ENCODE assay signal across 27 cellular contexts in the genomic region with DNA sequence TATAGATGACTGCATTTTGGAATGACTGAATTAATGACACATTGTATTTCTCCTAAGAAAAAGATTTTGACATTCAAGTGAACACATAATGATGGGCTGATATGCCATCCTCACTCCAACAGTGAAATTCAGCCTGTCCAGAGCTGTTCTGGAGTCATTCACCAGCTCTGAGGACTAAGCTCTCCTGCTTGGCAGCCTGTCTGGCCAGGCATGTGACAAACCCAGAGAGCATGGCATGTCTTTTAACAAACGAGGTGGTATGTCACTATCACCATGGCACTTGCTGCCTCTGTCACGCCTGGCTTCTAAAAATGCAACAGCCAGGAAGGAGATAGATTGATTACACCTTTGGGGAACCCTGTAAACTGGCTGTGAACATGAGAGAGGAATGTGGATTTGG. TPM values are rescaled to one million over a fixed set of nuclear protein-coding genes. Genes with fewer than 3 reads are reported as not detected.
DNase-seq lines count a peak whose midpoint lies in the region; ATAC-seq and TF ChIP-seq lines count a peak whose summit lies in the region.
"Had no signal": no experiment of that assay in that cellular context is flagged by ENCODE, and none has a peak within 500 bp of the region (broad histone marks: within the 10 kb centered on the region; RNA-seq: fewer than 3 reads in every experiment).

No MANE protein-coding gene starts in this region.

- H3K79me1 ChIP-seq in mesendoderm (ENCODE audit: low read length), result peaks cover 2% of the 10 kb centered on the region

- H2BK120ac ChIP-seq in mesendoderm (ENCODE audit: low read depth, low read length), result no peak overlapping the region

- no peak overlapping the region for H4K5ac ChIP-seq in mesendoderm (ENCODE audit: low read length)

- peaks cover 4% of the 10 kb centered on the region for H3K4me1 ChIP-seq in ectodermal cell (ENCODE audit: control insufficient read depth, insufficient read depth, low read length)
- peaks cover 3% of the 10 kb centered on the region for H3K4me1 ChIP-seq in mesendoderm (ENCODE audit: control insufficient read depth, low read depth, low read length)
- no peaks in the 10 kb centered on the region for H3K4me1 ChIP-seq in CD8-positive, alpha-beta T cell (ENCODE audit: insufficient read depth, low read length)
- H3K4me1 ChIP-seq: vagina had no signal

- peak overlapping the region; percentile 6 for H3K4me3 Mint-ChIP-seq in HFFc6
- H3K4me3 Mint-ChIP-seq in CD8-positive, alpha-beta T cell, result no peak overlapping the region
- H3K4me3 Mint-ChIP-seq: activated CD4-positive, alpha-beta memory T cell treated with anti-CD3 and anti-CD28 coated beads, Interleukin-2, amount 10 ng/mL, durations not matched to agents 7 days and 5 days; activated naive CD8-positive, alpha-beta T cell treated with anti-CD3 and anti-CD28 coated beads, Interleukin-2, amount 50 U/mL, for 24 hours; IgD-negative memory B cell had no signal

- no peak overlapping the region for H3K27ac ChIP-seq in ectodermal cell (ENCODE audit: insufficient read depth, low read depth, low read length, poor library complexity, severe bottlenecking)
- H3K27ac ChIP-seq in mesendoderm (ENCODE audit: low read depth, low read length), result no peak overlapping the region
- H3K27ac ChIP-seq in CD8-positive, alpha-beta T cell (ENCODE audit: low read depth, low read length), result no peak overlapping the region
- H3K27ac ChIP-seq: brain microvascular endothelial cell, vagina had no signal

- H2BK5ac ChIP-seq in mesendoderm (ENCODE audit: low read length), result no peak overlapping the region

- H3K56ac ChIP-seq in mesendoderm (ENCODE audit: low read length), result no peak overlapping the region

- no peak for TF ChIP-seq CTCF in HFFc6 (IDR thresholded peaks at IDR 0.05)
- TF ChIP-seq CTCF in CD8-positive, alpha-beta T cell (IDR thresholded peaks at IDR 0.05), result no peak

- 87 to 91% methylated on average over 2 of the region's 2 CpGs for WGBS in ectodermal cell, 2 experiments
- no CpG with 5 or more reads among the region's 2 CpGs for WGBS in mesendoderm (ENCODE audit: extremely low coverage, insufficient coverage, low lambda C conversion rate)

- peaks cover 3% of the 10 kb centered on the region for H3K79me2 ChIP-seq in mesendoderm (ENCODE audit: control insufficient read depth, insufficient read depth, low read length)

- H3K4me3 ChIP-seq in ectodermal cell (ENCODE audit: insufficient read depth, low read depth, low read length), result peak overlapping the region; percentile 6
- H3K4me3 ChIP-seq in mesendoderm (ENCODE audit: low read length), result no peak overlapping the region
- peak overlapping the region; percentile 49 for H3K4me3 ChIP-seq in skeletal muscle cell (ENCODE audit: low read depth, low read length)
- H3K4me3 ChIP-seq in CD8-positive, alpha-beta T cell (ENCODE audit: low read depth, low read length), result no peak overlapping the region
- H3K4me3 ChIP-seq: MG63 had no signal

- H3K27ac Mint-ChIP-seq in HFFc6, result no peak overlapping the region
- no peak overlapping the region for H3K27ac Mint-ChIP-seq in CD8-positive, alpha-beta T cell
- H3K27ac Mint-ChIP-seq: activated CD4-positive, alpha-beta memory T cell treated with anti-CD3 and anti-CD28 coated beads, Interleukin-2, amount 10 ng/mL, durations not matched to agents 7 days and 5 days; activated naive CD8-positive, alpha-beta T cell treated with anti-CD3 and anti-CD28 coated beads, Interleukin-2, amount 50 U/mL, for 24 hours; CD14-positive monocyte; IgD-negative memory B cell had no signal

- no peak overlapping the region for H3K4ac ChIP-seq in mesendoderm (ENCODE audit: low read depth, low read length)

- H3K27me3 ChIP-seq in ectodermal cell (ENCODE audit: control insufficient read depth, insufficient read depth, low read length, poor library complexity, severe bottlenecking), result peaks cover 27% of the 10 kb centered on the region
- H3K27me3 ChIP-seq in mesendoderm (ENCODE audit: insufficient read depth, low read length, poor library complexity), result no peaks in the 10 kb centered on the region
- peaks cover 3% of the 10 kb centered on the region for H3K27me3 ChIP-seq in CD8-positive, alpha-beta T cell (ENCODE audit: insufficient read depth, low read length)
- H3K27me3 ChIP-seq: MG63, vagina had no signal

- CTCF ChIA-PET in CD8-positive, alpha-beta T cell (lab: Charles Lee), result no interaction called here

- H3K36me3 Mint-ChIP-seq in HFFc6 (ENCODE audit: low read depth), result no peaks in the 10 kb centered on the region
- no peaks in the 10 kb centered on the region for H3K36me3 Mint-ChIP-seq in CD8-positive, alpha-beta T cell
- H3K36me3 Mint-ChIP-seq: CD14-positive monocyte, IgD-negative memory B cell had no signal

- H3K23ac ChIP-seq in mesendoderm (ENCODE audit: low read length), result no peak overlapping the region

- no peaks in the 10 kb centered on the region for H3K9me3 ChIP-seq in ectodermal cell (ENCODE audit: control insufficient read depth, low read length)
- H3K9me3 ChIP-seq in CD8-positive, alpha-beta T cell (ENCODE audit: low read length), result no peaks in the 10 kb centered on the region
- H3K9me3 ChIP-seq: MG63, vagina had no signal

- H3K9ac ChIP-seq in mesendoderm (ENCODE audit: low read length), result no peak overlapping the region

- H3K36me3 ChIP-seq in ectodermal cell (ENCODE audit: control insufficient read depth, insufficient read depth, low read length) (no peaks in the 10 kb centered on the region), mesendoderm (ENCODE audit: control insufficient read depth, insufficient read depth, low read length) (peaks cover 2% of the 10 kb centered on the region)
- no peaks in the 10 kb centered on the region for H3K36me3 ChIP-seq in CD8-positive, alpha-beta T cell (ENCODE audit: insufficient read depth, low read length)
- H3K36me3 ChIP-seq: brain microvascular endothelial cell, MG63, vagina had no signal

- no peak overlapping the region for H2BK15ac ChIP-seq in mesendoderm (replicated peaks; ENCODE audit: low read depth)

- H3K27me3 Mint-ChIP-seq in HFFc6 (ENCODE audit: insufficient read depth), result peaks cover 2% of the 10 kb centered on the region; the same call in 1 of the 2 replicates
- H3K27me3 Mint-ChIP-seq in CD8-positive, alpha-beta T cell (ENCODE audit: low read depth), result peaks cover 52% of the 10 kb centered on the region

- no peak overlapping the region for H3K18ac ChIP-seq in mesendoderm (ENCODE audit: low read length)

- POLR2A ChIA-PET in CD8-positive, alpha-beta T cell (lab: Charles Lee), result no interaction called here

- no peak overlapping the region for H3K4me2 ChIP-seq in mesendoderm (ENCODE audit: low read length)

- no peak for DNase-seq in HFFc6
- peak; percentile 34 for DNase-seq in mesendoderm
- DNase-seq in skeletal muscle cell (ENCODE audit: low read depth), result no peak
- DNase-seq in CD8-positive, alpha-beta T cell, result no peak
- DNase-seq in Ammon's horn (ENCODE audit: low spot score), result no peak
- DNase-seq: activated CD4-positive, alpha-beta memory T cell treated with anti-CD3 and anti-CD28 coated beads, Interleukin-2, amount 10 ng/mL, durations not matched to agents 7 days and 5 days; activated gamma-delta T cell; activated naive CD8-positive, alpha-beta T cell treated with anti-CD3 and anti-CD28 coated beads, Interleukin-2, amount 50 U/mL, for 24 hours; brain microvascular endothelial cell; MG63; NCI-H1436 treated with DMSO at 0.1 percent for 48 hours; NCI-H510A treated with DMSO at 0.1 percent for 48 hours; T-helper 9 cell had no signal

- no peak overlapping the region for H4K8ac ChIP-seq in mesendoderm (ENCODE audit: low read depth, low read length)

- H2AK5ac ChIP-seq in mesendoderm (ENCODE audit: low read length), result no peak overlapping the region

- H3K9me3 Mint-ChIP-seq in HFFc6, result no peaks in the 10 kb centered on the region
- H3K9me3 Mint-ChIP-seq in CD8-positive, alpha-beta T cell, result no peaks in the 10 kb centered on the region
- H3K9me3 Mint-ChIP-seq: activated CD4-positive, alpha-beta memory T cell treated with anti-CD3 and anti-CD28 coated beads, Interleukin-2, amount 10 ng/mL, durations not matched to agents 7 days and 5 days; activated naive CD8-positive, alpha-beta T cell treated with anti-CD3 and anti-CD28 coated beads, Interleukin-2, amount 50 U/mL, for 24 hours; IgD-negative memory B cell had no signal

- ATAC-seq in GM19324 (IDR thresholded peaks at IDR 0.05; ENCODE audit: low FRiP score, unreplicated experiment) (no peak), GM21367 (IDR thresholded peaks at IDR 0.05; ENCODE audit: unreplicated experiment) (no peak)
- ATAC-seq in CD8-positive, alpha-beta T cell, result no peak
- ATAC-seq: activated CD4-positive, CD25-positive, alpha-beta regulatory T cell treated with anti-CD3 and anti-CD28 coated beads, Interleukin-2, amount 50 U/mL, for 24 hours; activated naive CD8-positive, alpha-beta T cell treated with anti-CD3 and anti-CD28 coated beads, Interleukin-2, amount 50 U/mL, for 24 hours; SK-N-SH treated with all-trans-retinoic acid at 6 μM for 48 hours had no signal

- H3K4me1 Mint-ChIP-seq in HFFc6 (ENCODE audit: low read depth), result peaks cover 55% of the 10 kb centered on the region
- no peaks in the 10 kb centered on the region for H3K4me1 Mint-ChIP-seq in CD8-positive, alpha-beta T cell (ENCODE audit: low read depth)
- H3K4me1 Mint-ChIP-seq: activated CD4-positive, alpha-beta memory T cell treated with anti-CD3 and anti-CD28 coated beads, Interleukin-2, amount 10 ng/mL, durations not matched to agents 7 days and 5 days; activated naive CD8-positive, alpha-beta T cell treated with anti-CD3 and anti-CD28 coated beads, Interleukin-2, amount 50 U/mL, for 24 hours; CD14-positive monocyte had no signal

- intact Hi-C loops in CD8-positive, alpha-beta T cell (cut with DNase I, micrococcal nuclease), result no loop called here

RNA-seq across cellular contexts. Expression of gene ACTC1, which starts 1.4 kb away (rescaled TPM):
- total RNA-seq in HFFc6 (2021; fragmentation: NEBNext Ultra II Directional; extraction: Animal tissue kit (Norgen Biotek cat#: 25700)), result 10 to 100 TPM in 5 of 6 experiments, 1 to 10 TPM in 1; 4.8 to 30.5 (median 24.7) TPM
- 62.0 TPM for polyA plus RNA-seq in ectodermal cell (2013, experiment 1 of 4)
- 63.7 TPM for polyA plus RNA-seq in ectodermal cell (2013, experiment 2 of 4)
- polyA plus RNA-seq in ectodermal cell (2013, experiment 3 of 4), result 51.0 TPM
- 47.5 TPM for polyA plus RNA-seq in ectodermal cell (2013, experiment 4 of 4)
- 164 TPM for polyA plus RNA-seq in mesendoderm (2013, experiment 1 of 2)
- 168 TPM for polyA plus RNA-seq in mesendoderm (2013, experiment 2 of 2)
- total RNA-seq in CD8-positive, alpha-beta T cell, result not detected
- total RNA-seq: activated CD4-positive, alpha-beta memory T cell treated with anti-CD3 and anti-CD28 coated beads, Interleukin-2, amount 10 ng/mL, durations not matched to agents 7 days and 5 days; glomerular endothelial cell; osteoblast; RPMI7951 had no signal
- polyA plus RNA-seq: CD14-positive monocyte, IgD-negative memory B cell had no signal

RNA-seq across cellular contexts. Expression of gene GJD2, which starts 39.1 kb away (rescaled TPM):
- not detected for total RNA-seq in HFFc6 (2021; fragmentation: NEBNext Ultra II Directional; extraction: Animal tissue kit (Norgen Biotek cat#: 25700))
- polyA plus RNA-seq in ectodermal cell (2013, experiment 1 of 4), result not detected
- not detected for polyA plus RNA-seq in ectodermal cell (2013, experiment 2 of 4)
- polyA plus RNA-seq in ectodermal cell (2013, experiment 3 of 4), result not detected
- polyA plus RNA-seq in ectodermal cell (2013, experiment 4 of 4), result 0.08 TPM
- 0.10 TPM for polyA plus RNA-seq in mesendoderm (2013, experiment 1 of 2)
- polyA plus RNA-seq in mesendoderm (2013, experiment 2 of 2), result 0.15 TPM
- not detected for total RNA-seq in CD8-positive, alpha-beta T cell
- total RNA-seq: activated CD4-positive, alpha-beta memory T cell treated with anti-CD3 and anti-CD28 coated beads, Interleukin-2, amount 10 ng/mL, durations not matched to agents 7 days and 5 days; glomerular endothelial cell; liver; osteoblast; RPMI7951; subcutaneous adipose tissue; vagina had no signal
- polyA plus RNA-seq: AG04450, CD14-positive monocyte, IgD-negative memory B cell, liver had no signal

Comparison
In these comparisons a context has a peak if more than half of its experiments do, and no peak if none do; other contexts are left out.
1. H3K4me3 ChIP-seq: peak in ectodermal cell (single experiment) and skeletal muscle cell (single experiment); none in mesendoderm (single experiment) and CD8-positive, alpha-beta T cell (single experiment).
2. RNA of gene ACTC1, which starts 1.4 kb away (total RNA-seq): 4.8 to 30.5 TPM in HFFc6; not detected in CD8-positive, alpha-beta T cell; every median in the first group is over 4 times any median in the second.